14 cellular contexts compared by ENCODE assay signal in the genomic region with DNA sequence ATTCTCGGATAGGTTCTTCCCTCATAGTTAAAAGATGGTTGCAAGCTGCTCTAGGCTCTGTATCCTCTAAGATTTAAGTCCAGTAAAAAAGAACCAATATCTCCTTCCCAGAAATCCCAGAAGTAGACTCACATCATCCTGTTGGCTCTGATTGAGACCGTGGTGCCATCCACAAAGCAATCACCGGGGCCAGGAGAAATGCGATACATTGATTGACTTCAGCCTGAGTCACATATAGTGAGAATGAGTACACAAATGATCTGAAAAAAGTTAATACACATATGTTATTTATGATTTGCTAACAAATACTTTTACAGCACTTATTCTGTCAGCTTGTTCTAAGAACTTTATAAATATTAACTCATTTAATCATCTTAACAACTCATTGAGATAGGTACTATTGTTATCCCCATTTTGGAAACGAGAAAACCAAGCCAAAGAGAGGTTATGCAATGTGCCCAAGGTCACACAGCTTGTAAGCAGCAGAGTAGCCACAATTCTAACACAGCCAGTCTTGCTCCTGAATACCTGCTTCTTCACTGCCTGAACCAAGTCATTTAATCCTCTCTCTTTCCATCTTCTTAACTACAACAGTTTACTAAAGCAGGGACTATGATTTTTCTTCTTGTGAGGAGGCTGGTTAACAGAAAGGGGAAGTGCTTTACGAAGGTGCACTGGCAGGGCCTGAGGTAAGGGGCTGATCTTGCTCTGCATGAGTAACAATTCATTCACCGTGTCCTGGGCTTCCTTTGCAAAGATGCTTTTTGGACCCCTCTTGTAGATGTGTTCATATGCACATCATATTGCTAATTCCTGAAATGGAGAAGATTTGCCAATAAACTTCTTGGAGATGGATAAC.
DNase-seq lines count a peak whose midpoint lies in the region; ATAC-seq and TF ChIP-seq lines count a peak whose summit lies in the region.
"Had no signal": no experiment of that assay in that cellular context is flagged by ENCODE, and none has a peak within 500 bp of the region (broad histone marks: within the 10 kb centered on the region; RNA-seq: fewer than 3 reads in every experiment).

No MANE protein-coding gene starts in this region.

- H3K4me2 ChIP-seq in GM23338 (no peak overlapping the region), IMR-90 (ENCODE audit: low read depth, low read length) (no peak overlapping the region)
- H3K4me2 ChIP-seq: KMS-11 had no signal

- H4K8ac ChIP-seq in IMR-90 (ENCODE audit: low read depth in 2 of 2, low read length in 2 of 2), result no peak overlapping the region

- H3K4me1 ChIP-seq in GM23338 (ENCODE audit: insufficient read depth) (peaks cover 10% of the 10 kb centered on the region), IMR-90 (ENCODE audit: control insufficient read depth, insufficient read depth, low read length) (peaks cover 6% of the 10 kb centered on the region)

- H3K18ac ChIP-seq in IMR-90 (ENCODE audit: low read depth, low read length), result no peak overlapping the region

- peak overlapping the region; percentile 63 for H2AK5ac ChIP-seq in IMR-90 (ENCODE audit: low read depth, low read length)

- 0 out of 3 replicates have a peak overlapping the region, but pooled peaks have one; percentile 21 for H2BK15ac ChIP-seq in IMR-90 (ENCODE audit: low read depth, low read length)

- no peak overlapping the region for H3K23ac ChIP-seq in IMR-90 (ENCODE audit: low read depth, low read length)

- H3K9me2 ChIP-seq in GM23338 (ENCODE audit: insufficient read depth), result peaks cover 3% of the 10 kb centered on the region; the same call in 1 of the 2 replicates

- H4K91ac ChIP-seq in IMR-90 (ENCODE audit: insufficient read depth, low read depth, low read length), result 0 out of 2 replicates have a peak overlapping the region, but pooled peaks have one; percentile 6

- BruUV-seq in IMR-90 (replicated peaks; lab: Mats Ljungman, UMichigan), result no TSS peak
- BruUV-seq in Calu3 (replicated peaks; lab: Mats Ljungman, UMichigan), result no TSS peak

- no peak overlapping the region for H3K27ac Mint-ChIP-seq in GM23338
- H3K27ac Mint-ChIP-seq in activated T-helper 1 cell treated with anti-CD3 and anti-CD28 coated beads, Interleukin-12 subunit alpha, Interleukin-12 subunit beta, Interleukin-2, Interleukin-4 antibody, amounts not matched to agents 30 ng/mL and 10 ng/mL and 1 ng/mL, durations not matched to agents 14 hours and 24 hours and 36 hours, result no peak overlapping the region
- no peak overlapping the region for H3K27ac Mint-ChIP-seq in Calu3 (ENCODE audit: unreplicated experiment)
- H3K27ac Mint-ChIP-seq: activated T-helper 2 cell treated with anti-CD3 and anti-CD28 coated beads, Interferon-gamma antibody, Interleukin-2, Interleukin-4, amounts not matched to agents 10 μg/mL and 5 μg/mL and 100 μg/mL, durations not matched to agents 14 hours and 24 hours and 36 hours had no signal

- CTCF ChIA-PET in IMR-90 (lab: Yijun Ruan, JAX), result interaction anchor here (0.6 kb wide), 2 partner anchors 37 to 59 kb away, joined by 3 to 10 read pairs; no protein-coding TSS in a partner anchor
- CTCF ChIA-PET in Calu3 (lab: Charles Lee), result no interaction called here

- H3K79me1 ChIP-seq in IMR-90 (ENCODE audit: low read depth in 1 of 2, low read length in 2 of 2), result no peaks in the 10 kb centered on the region

- H3F3A ChIP-seq in GM23338 (replicated peaks; ENCODE audit: low read depth), result no peaks in the 10 kb centered on the region

- H3K9me3 Mint-ChIP-seq in GM23338 (peaks cover 13% of the 10 kb centered on the region), Calu3 (ENCODE audit: low read depth, unreplicated experiment) (no peaks in the 10 kb centered on the region)
- no peaks in the 10 kb centered on the region for H3K9me3 Mint-ChIP-seq in activated T-helper 1 cell treated with anti-CD3 and anti-CD28 coated beads, Interleukin-12 subunit alpha, Interleukin-12 subunit beta, Interleukin-2, Interleukin-4 antibody, amounts not matched to agents 30 ng/mL and 10 ng/mL and 1 ng/mL, durations not matched to agents 14 hours and 24 hours and 36 hours
- H3K9me3 Mint-ChIP-seq: activated T-helper 2 cell treated with anti-CD3 and anti-CD28 coated beads, Interferon-gamma antibody, Interleukin-2, Interleukin-4, amounts not matched to agents 10 μg/mL and 5 μg/mL and 100 μg/mL, durations not matched to agents 14 hours and 24 hours and 36 hours had no signal

- H2BK120ac ChIP-seq in IMR-90 (ENCODE audit: low read depth, low read length), result no peak overlapping the region; the same call in 1 of the 2 replicates

- WGBS in IMR-90 (ENCODE audit: extremely low coverage in 2 of 2, insufficient read length in 1 of 2), 2 experiments, result 100% methylated on average over 1 of the region's 7 CpGs; no CpG with 5 or more reads in 1 of the 2 experiments

- H3K4me3 ChIP-seq in GM23338, result no peak overlapping the region
- H3K4me3 ChIP-seq in IMR-90 (ENCODE audit: insufficient read depth, low read depth, low read length), result no peak overlapping the region

- H2BK20ac ChIP-seq in IMR-90 (ENCODE audit: low read depth, low read length), result no peak overlapping the region

- no peak for DNase-seq in GM23338 (ENCODE audit: low spot score)
- no peak for DNase-seq in IMR-90
- DNase-seq in iris pigment epithelial cell (ENCODE audit: low read depth), result peak; percentile 40
- DNase-seq in GM10266 (ENCODE audit: extremely low spot score), result no peak
- no peak for DNase-seq in activated T-helper 1 cell treated with anti-CD3 and anti-CD28 coated beads, Interleukin-12 subunit alpha, Interleukin-12 subunit beta, Interleukin-2, Interleukin-4 antibody, amounts not matched to agents 30 ng/mL and 10 ng/mL and 1 ng/mL, durations not matched to agents 14 hours and 24 hours and 36 hours (ENCODE audit: low spot score)
- no peak for DNase-seq in Calu3
- DNase-seq: Caco-2; dermis blood vessel endothelial cell; NK-92 treated with Interleukin-12 subunit alpha and Interleukin-12 subunit beta, amount 100 ng/mL, for 24 hours had no signal

- H3K27me3 Mint-ChIP-seq in GM23338 (ENCODE audit: insufficient read depth, low read depth, poor library complexity), result no peaks in the 10 kb centered on the region
- no peaks in the 10 kb centered on the region for H3K27me3 Mint-ChIP-seq in activated T-helper 1 cell treated with anti-CD3 and anti-CD28 coated beads, Interleukin-12 subunit alpha, Interleukin-12 subunit beta, Interleukin-2, Interleukin-4 antibody, amounts not matched to agents 30 ng/mL and 10 ng/mL and 1 ng/mL, durations not matched to agents 14 hours and 24 hours and 36 hours (ENCODE audit: insufficient read depth)
- H3K27me3 Mint-ChIP-seq in Calu3 (ENCODE audit: unreplicated experiment), result no peaks in the 10 kb centered on the region

- no peak overlapping the region for H4K5ac ChIP-seq in IMR-90 (ENCODE audit: low read depth, low read length)

- POLR2A ChIA-PET in IMR-90 (lab: Charles Lee; ENCODE audit: unreplicated experiment), result no interaction called here

- dilution Hi-C loops in IMR-90 (cut with HindIII; ENCODE audit: low sequenced_read_pairs, unreplicated experiment), result no loop called here

- peaks cover 7% of the 10 kb centered on the region for H3K9me1 ChIP-seq in IMR-90 (ENCODE audit: insufficient read depth, low read length)

- TF ChIP-seq CTCF in GM23338 (conservative IDR thresholded peaks at IDR 0.05; ENCODE audit: low read depth in 2 of 2), result no peak
- TF ChIP-seq CTCF in IMR-90 (conservative IDR thresholded peaks at IDR 0.05; ENCODE audit: low read depth, low read length), result no peak
- no peak for TF ChIP-seq CTCF in GM10266 (IDR thresholded peaks at IDR 0.05; ENCODE audit: control insufficient read depth, insufficient read depth, low read depth, missing control alignments)
- no peak for TF ChIP-seq CTCF in Calu3 (IDR thresholded peaks at IDR 0.05; ENCODE audit: unreplicated experiment)

- peaks cover 11% of the 10 kb centered on the region; the same call in 2 of the 3 replicates for H3K36me3 Mint-ChIP-seq in GM23338 (ENCODE audit: low read depth)
- H3K36me3 Mint-ChIP-seq in activated T-helper 1 cell treated with anti-CD3 and anti-CD28 coated beads, Interleukin-12 subunit alpha, Interleukin-12 subunit beta, Interleukin-2, Interleukin-4 antibody, amounts not matched to agents 30 ng/mL and 10 ng/mL and 1 ng/mL, durations not matched to agents 14 hours and 24 hours and 36 hours (ENCODE audit: low read depth), result no peaks in the 10 kb centered on the region
- H3K36me3 Mint-ChIP-seq in Calu3 (ENCODE audit: insufficient read depth, unreplicated experiment), result no peaks in the 10 kb centered on the region

- H3K9ac ChIP-seq in IMR-90 (ENCODE audit: low read depth, low read length), result no peak overlapping the region
- H3K9ac ChIP-seq: KMS-11 had no signal

- intact Hi-C loops in IMR-90 (cut with micrococcal nuclease) (no loop called here), Calu3 (cut with micrococcal nuclease; ENCODE audit: unreplicated experiment) (no loop called here)
- intact Hi-C loops in activated T-helper 1 cell treated with anti-CD3 and anti-CD28 coated beads, Interleukin-12 subunit alpha, Interleukin-12 subunit beta, Interleukin-2, Interleukin-4 antibody, amounts not matched to agents 30 ng/mL and 10 ng/mL and 1 ng/mL, durations not matched to agents 14 hours and 24 hours and 36 hours (cut with micrococcal nuclease), result no loop called here

- H2AK9ac ChIP-seq in IMR-90 (replicated peaks; ENCODE audit: low read depth, low read length, poor library complexity), result no peak overlapping the region

- no peaks in the 10 kb centered on the region for H3K36me3 ChIP-seq in GM23338 (ENCODE audit: insufficient read depth)
- no peaks in the 10 kb centered on the region for H3K36me3 ChIP-seq in IMR-90 (ENCODE audit: control insufficient read depth, insufficient read depth, low read length)

- H3K27me3 ChIP-seq in GM23338 (ENCODE audit: insufficient read depth), result no peaks in the 10 kb centered on the region
- H3K27me3 ChIP-seq in IMR-90 (ENCODE audit: control insufficient read depth, insufficient read depth, low read length), result no peaks in the 10 kb centered on the region

- H2AFZ ChIP-seq in GM23338, result peak overlapping the region; percentile 90
- H2AFZ ChIP-seq in IMR-90 (replicated peaks; ENCODE audit: low read length, poor library complexity), result no peak overlapping the region

- no peak overlapping the region for H2BK5ac ChIP-seq in IMR-90 (ENCODE audit: low read depth, low read length, poor library complexity, severe bottlenecking)

- in situ Hi-C loops in IMR-90 (cut with MboI; ENCODE audit: low sequenced_read_pairs), result no loop called here

- H4K20me1 ChIP-seq in GM23338 (replicated peaks; ENCODE audit: insufficient read depth), result no peaks in the 10 kb centered on the region
- no peaks in the 10 kb centered on the region for H4K20me1 ChIP-seq in IMR-90 (ENCODE audit: insufficient read depth, low read length)

- H3K14ac ChIP-seq in IMR-90 (replicated peaks; ENCODE audit: low read depth, low read length), result peak overlapping the region; percentile 27

- no peaks in the 10 kb centered on the region for H3K9me3 ChIP-seq in IMR-90 (ENCODE audit: control insufficient read depth, insufficient read depth, low read length)
- H3K9me3 ChIP-seq: Caco-2 had no signal

- ATAC-seq in GM18511 (IDR thresholded peaks at IDR 0.05; ENCODE audit: unreplicated experiment) (peak; percentile 88), GM23338 (no peak), IMR-90 (ENCODE audit: low read depth) (no peak), GM18858 (IDR thresholded peaks at IDR 0.05; ENCODE audit: unreplicated experiment) (no peak)

- H3K4me1 Mint-ChIP-seq in GM23338 (peaks cover 16% of the 10 kb centered on the region), Calu3 (ENCODE audit: low read depth, unreplicated experiment) (peaks cover 64% of the 10 kb centered on the region)
- H3K4me1 Mint-ChIP-seq in activated T-helper 1 cell treated with anti-CD3 and anti-CD28 coated beads, Interleukin-12 subunit alpha, Interleukin-12 subunit beta, Interleukin-2, Interleukin-4 antibody, amounts not matched to agents 30 ng/mL and 10 ng/mL and 1 ng/mL, durations not matched to agents 14 hours and 24 hours and 36 hours (ENCODE audit: low read depth), result peaks cover 6% of the 10 kb centered on the region

- H3K4me3 Mint-ChIP-seq in GM23338 (no peak overlapping the region), Calu3 (ENCODE audit: low read depth, unreplicated experiment) (no peak overlapping the region)
- no peak overlapping the region for H3K4me3 Mint-ChIP-seq in activated T-helper 1 cell treated with anti-CD3 and anti-CD28 coated beads, Interleukin-12 subunit alpha, Interleukin-12 subunit beta, Interleukin-2, Interleukin-4 antibody, amounts not matched to agents 30 ng/mL and 10 ng/mL and 1 ng/mL, durations not matched to agents 14 hours and 24 hours and 36 hours
- H3K4me3 Mint-ChIP-seq: neural crest cell had no signal

- no peak for TF ChIP-seq RAD21 in IMR-90 (IDR thresholded peaks at IDR 0.05; ENCODE audit: low read length)

- H3K56ac ChIP-seq in IMR-90 (ENCODE audit: extremely low read depth, insufficient read depth, low read length), result no peak overlapping the region

- H3K27ac ChIP-seq in GM23338 (ENCODE audit: low read depth) (0 out of 2 replicates have a peak overlapping the region, but pooled peaks have one; percentile 18), IMR-90 (ENCODE audit: insufficient read depth, low read length) (no peak overlapping the region)
- H3K27ac ChIP-seq: KMS-11 had no signal

- H3K4ac ChIP-seq in IMR-90 (ENCODE audit: low read depth, low read length), result peak overlapping the region; percentile 2; the same call in 1 of the 2 replicates

- no peaks in the 10 kb centered on the region for H3K79me2 ChIP-seq in GM23338 (replicated peaks; ENCODE audit: insufficient read depth)

- TF ChIP-seq POLR2A in IMR-90 (IDR thresholded peaks at IDR 0.05; ENCODE audit: low read depth, low read length), result no peak
